ENCODE assay signal across 8 cellular contexts in genomic region chr12:25250744-25251730, GRCh38. TPM values are rescaled to one million over a fixed set of nuclear protein-coding genes. Genes with fewer than 3 reads are reported as not detected.
DNase-seq lines count a peak whose midpoint lies in the region; ATAC-seq and TF ChIP-seq lines count a peak whose summit lies in the region.

Gene KRAS, minus strand, starts transcription at chr12:25250929.

- peak within 1 kb of the TSS; percentile 87 to 91 (median 91) for H3K4me3 Mint-ChIP-seq in T-cell

- no peaks in the 10 kb centered on the region for H3K27me3 ChIP-seq in heart left ventricle
- no peaks in the 10 kb centered on the region for H3K27me3 ChIP-seq in transverse colon

- CTCF ChIA-PET in T-cell (lab: Charles Lee): interaction anchor here (0.6 to 3.0 kb wide), 8 partner anchors 10 to 199 kb away, joined by 3 to 26 read pairs (median 3); no protein-coding TSS in a partner anchor

- in situ Hi-C loops in GM13976 (cut with MboI; ENCODE audit: low sequenced_read_pairs, unreplicated experiment) (no loop called here), transverse colon (cut with MboI; ENCODE audit: low pct_ligation_motif_present in 1 of 4, low pct_unique_long_range_greater_than_20kb in 1 of 4, low sequenced_read_pairs in 3 of 4) (no loop called here)

- TF ChIP-seq CTCF in GM13976 (IDR thresholded peaks at IDR 0.05; ENCODE audit: borderline replicate concordance, control extremely low read depth, extremely low read depth, insufficient read depth, missing control alignments) (no peak), heart left ventricle (IDR thresholded peaks at IDR 0.05) (peak in 1 of 12 donors; percentile 13), transverse colon (IDR thresholded peaks at IDR 0.05) (no peak)

- no peak for TF ChIP-seq EP300 in transverse colon (IDR thresholded peaks at IDR 0.05; ENCODE audit: low read depth)

- H3K9me3 Mint-ChIP-seq in T-cell: no peaks in the 10 kb centered on the region

- peaks cover 0 to 5% (median 0%) of the 10 kb centered on the region in 9 donors for H3K36me3 ChIP-seq in heart left ventricle
- H3K36me3 ChIP-seq in transverse colon: no peaks in the 10 kb centered on the region

- TF ChIP-seq POLR2A in heart left ventricle (IDR thresholded peaks at IDR 0.05): peak; percentile 15 to 54
- TF ChIP-seq POLR2A in transverse colon (IDR thresholded peaks at IDR 0.05): peak; percentile 72

- H3K4me1 ChIP-seq in heart left ventricle (peaks cover 0 to 30% (median 12%) of the 10 kb centered on the region in 12 donors), transverse colon (peaks cover 0 to 42% (median 18%) of the 10 kb centered on the region in 4 donors)

- no peaks in the 10 kb centered on the region for H3K9me3 ChIP-seq in heart left ventricle
- no peaks in the 10 kb centered on the region for H3K9me3 ChIP-seq in transverse colon

- intact Hi-C loops in heart left ventricle (cut with DNase I): loop anchor here in 6 of 10 donors (2.0 to 10.0 kb wide), 5 partner anchors 54 to 764 kb away; partner anchors contain the start of genes DNAI7 (in 3 of the 6) and ETFRF1 (in 3 of the 6)
- intact Hi-C loops in transverse colon (cut with DNase I; ENCODE audit: low total_unique reads): no loop called here

- DNase-seq in GM13976 (ENCODE audit: low spot score): peak; percentile 93
- peak; percentile 73 for DNase-seq in NCI-H1436 treated with DMSO at 0.1 percent for 48 hours (lab: John Stamatoyannopoulos, UW)
- DNase-seq in T-cell: peak; percentile 78 to 93 (median 88)
- DNase-seq in heart left ventricle: peak; percentile 96 to 98 (median 98)
- DNase-seq in pons (ENCODE audit: low spot score): peak; percentile 95
- DNase-seq in transverse colon: peak; percentile 97

- peaks cover 43 to 54% (median 45%) of the 10 kb centered on the region in 3 donors for H3K4me1 Mint-ChIP-seq in T-cell

- WGBS in adipose tissue, 3 donors: 0 to 1% (median 0%) methylated on average over 80 to 104 of the region's 105 CpGs
- 0 to 1% (median 0%) methylated on average over 43 to 105 of the region's 105 CpGs for WGBS in heart left ventricle, 4 donors
- 0% methylated on average over 76 of the region's 105 CpGs; no CpG with 5 or more reads in 1 of the 2 donors for WGBS in transverse colon (ENCODE audit: low coverage in 1 of 2), 2 donors

- POLR2A ChIA-PET in T-cell (lab: Charles Lee): interaction anchor here (0.7 to 1.4 kb wide), 8 partner anchors 10 to 262 kb away, joined by 3 to 11 read pairs (median 5); partner anchors contain the start of genes DNAI7 (in 1 of the 2) and ETFRF1 (in 1 of the 2)

- peaks cover 6% of the 10 kb centered on the region for H3K36me3 Mint-ChIP-seq in T-cell

- H3K27ac ChIP-seq in adipose tissue (ENCODE audit: low read depth, low read length) (peak within 1 kb of the TSS; percentile 83), heart left ventricle (peak within 1 kb of the TSS; percentile 90 to 98 (median 95)), transverse colon (peak within 1 kb of the TSS; percentile 98 to 99 (median 98))

- H3K4me3 ChIP-seq in heart left ventricle (peak within 1 kb of the TSS; percentile 83 to 97 (median 94)), transverse colon (peak within 1 kb of the TSS; percentile 91 to 100 (median 97))

- ATAC-seq in HG02852 (IDR thresholded peaks at IDR 0.05; ENCODE audit: unreplicated experiment): peak; percentile 73
- peak; percentile 87 to 91 (median 89) for ATAC-seq in T-cell (replicated peaks in 1 of 4)
- ATAC-seq in heart left ventricle: peak; percentile 97 to 99 (median 98)

- H3K27me3 Mint-ChIP-seq in T-cell: no peaks in the 10 kb centered on the region

- peak within 1 kb of the TSS; percentile 88 to 89 for H3K27ac Mint-ChIP-seq in T-cell

RNA-seq across cellular contexts. Expression of gene KRAS, which starts in this region (rescaled TPM):
- total RNA-seq in T-cell (10 to 100 TPM; 29.1 to 44.1 (median 31.5) TPM), heart left ventricle (10 to 100 TPM in 8 of 9 donors, 1 to 10 TPM in 1; 6.3 to 16.0 (median 11.9) TPM), transverse colon (10 to 100 TPM in 3 of 4 donors, 1 to 10 TPM in 1; 7.6 to 40.6 (median 30.5) TPM)
- polyA plus RNA-seq in adipose tissue (1 to 10 TPM; 5.0 to 9.7 (median 8.1) TPM), heart left ventricle (10 to 100 TPM in 1 of 2 donors, 1 to 10 TPM in 1; 3.1 to 16.1 TPM)

Comparison
In these comparisons a context has a peak if more than half of its experiments do, and no peak if none do; other contexts are left out.
1. Peak in every context shown above with its lines: DNase-seq, ATAC-seq, H3K4me3 ChIP-seq and H3K27ac ChIP-seq.